ENCODE assay signal across 22 cellular contexts in genomic region chr15:62849316-62850129, GRCh38.
DNase-seq lines count a peak whose midpoint lies in the region; ATAC-seq and TF ChIP-seq lines count a peak whose summit lies in the region.
"Had no signal": no experiment of that assay in that cellular context is flagged by ENCODE, and none has a peak within 500 bp of the region (broad histone marks: within the 10 kb centered on the region; RNA-seq: fewer than 3 reads in every experiment).

No MANE protein-coding gene starts in this region.

- H4K5ac ChIP-seq in H9 (ENCODE audit: insufficient read length, low read depth, low read length), result peak overlapping the region; percentile 39

- H4K20me1 ChIP-seq in H9 (ENCODE audit: control insufficient read depth, insufficient read depth, insufficient read length), result no peaks in the 10 kb centered on the region

- H3K36me3 Mint-ChIP-seq in H9 (ENCODE audit: insufficient read depth in 1 of 3, low read depth in 3 of 3) (0 out of 7 replicates have a peak, but pooled peaks cover 0 to 2% (median 0%) of the 10 kb centered on the region in 3 experiments), osteocyte (ENCODE audit: unreplicated experiment) (no peaks in the 10 kb centered on the region), glutamatergic neuron (ENCODE audit: unreplicated experiment) (peaks cover under 1% of the 10 kb centered on the region)
- H3K36me3 Mint-ChIP-seq: activated naive CD8-positive, alpha-beta T cell treated with anti-CD3 and anti-CD28 coated beads, Interleukin-2, amount 10 ng/mL, durations not matched to agents 7 days and 5 days had no signal

- DNase-seq in H9 (no peak), Panc1 (ENCODE audit: low read depth, low spot score) (no peak), esophagus muscularis mucosa (ENCODE audit: extremely low spot score) (no peak), osteocyte (ENCODE audit: extremely low spot score, unreplicated experiment) (no peak), NCI-H1092 (lab: John Stamatoyannopoulos, UW) (no peak), glutamatergic neuron (no peak)
- DNase-seq: activated CD4-positive, alpha-beta T cell treated with anti-CD3 and anti-CD28 coated beads for 1 hour; activated naive CD8-positive, alpha-beta T cell treated with anti-CD3 and anti-CD28 coated beads, Interleukin-2, amount 10 ng/mL, durations not matched to agents 7 days and 5 days; COR-L47; cortex of kidney; foreskin keratinocyte; mucosa of descending colon; NCI-H1417 treated with DMSO at 0.1 percent for 48 hours; nucleus accumbens; stimulated activated naive CD4-positive, alpha-beta T cell; T1000 had no signal

- H4K91ac ChIP-seq in H9 (ENCODE audit: insufficient read length, low read depth, low read length), result no peak overlapping the region

- POLR2A ChIA-PET in Panc1 (lab: Charles Lee), result no interaction called here

- TF ChIP-seq CTCF in H9 (conservative IDR thresholded peaks at IDR 0.05), result no peak
- TF ChIP-seq CTCF in Panc1 (IDR thresholded peaks at IDR 0.05), result no peak
- no peak for TF ChIP-seq CTCF in esophagus muscularis mucosa (IDR thresholded peaks at IDR 0.05)
- no peak for TF ChIP-seq CTCF in osteocyte (IDR thresholded peaks at IDR 0.05)
- no peak for TF ChIP-seq CTCF in glutamatergic neuron (IDR thresholded peaks at IDR 0.05; ENCODE audit: partially characterized antibody, unreplicated experiment)

- no peak overlapping the region for H3K23ac ChIP-seq in H9 (ENCODE audit: insufficient read length, low read depth, low read length)

- H3K9me3 Mint-ChIP-seq in H9 (no peaks in the 10 kb centered on the region), osteocyte (ENCODE audit: unreplicated experiment) (no peaks in the 10 kb centered on the region), glutamatergic neuron (ENCODE audit: unreplicated experiment) (peaks cover 4% of the 10 kb centered on the region)
- H3K9me3 Mint-ChIP-seq: activated naive CD8-positive, alpha-beta T cell treated with anti-CD3 and anti-CD28 coated beads, Interleukin-2, amount 10 ng/mL, durations not matched to agents 7 days and 5 days; activated T-helper 1 cell treated with anti-CD3 and anti-CD28 coated beads, Interleukin-12 subunit alpha, Interleukin-12 subunit beta, Interleukin-2, Interleukin-4 antibody, amounts not matched to agents 30 ng/mL and 10 ng/mL and 1 ng/mL, durations not matched to agents 14 hours and 24 hours and 36 hours had no signal

- whole genome bisulfite sequencing in H9 (ENCODE audit: extremely low coverage, insufficient read length, low lambda C conversion rate), result no CpG with 5 or more reads among the region's 4 CpGs
- 82% methylated on average over 4 of the region's 4 CpGs for whole genome bisulfite sequencing in esophagus muscularis mucosa

- H3K23me2 ChIP-seq in H9 (ENCODE audit: insufficient read length, low read depth, low read length, poor library complexity, severe bottlenecking), result no peaks in the 10 kb centered on the region

- H2BK20ac ChIP-seq in H9 (ENCODE audit: low read depth, low read length, poor library complexity, severe bottlenecking), result no peak overlapping the region

- H4K8ac ChIP-seq in H9 (replicated peaks; ENCODE audit: insufficient read length, low read depth, low read length), result no peak overlapping the region

- no peak overlapping the region for H2BK120ac ChIP-seq in H9 (ENCODE audit: low read depth, low read length, poor library complexity, severe bottlenecking)

- H3K4me1 Mint-ChIP-seq in H9 (peaks cover 80 to 83% of the 10 kb centered on the region in 2 experiments), osteocyte (ENCODE audit: unreplicated experiment) (peaks cover 80% of the 10 kb centered on the region), glutamatergic neuron (ENCODE audit: low read depth, unreplicated experiment) (peaks cover 5% of the 10 kb centered on the region)
- H3K4me1 Mint-ChIP-seq: activated naive CD8-positive, alpha-beta T cell treated with anti-CD3 and anti-CD28 coated beads, Interleukin-2, amount 10 ng/mL, durations not matched to agents 7 days and 5 days; B cell had no signal

- peak overlapping the region; percentile 5 for H2AK5ac ChIP-seq in H9 (ENCODE audit: insufficient read length, low read length)

- CTCF ChIA-PET in Panc1 (lab: Charles Lee), result no interaction called here

- H3K4me3 ChIP-seq in Panc1 (ENCODE audit: low read depth in 2 of 2, low read length in 2 of 2) (no peak overlapping the region), esophagus muscularis mucosa (no peak overlapping the region)
- H3K4me3 ChIP-seq: breast epithelium, GM23248, mucosa of descending colon, thyroid gland had no signal

- H3K56ac ChIP-seq in H9 (ENCODE audit: insufficient read length, low read depth, low read length), result no peak overlapping the region

- H3K27me3 ChIP-seq in H9 (ENCODE audit: insufficient read depth, low read length) (no peaks in the 10 kb centered on the region), Panc1 (ENCODE audit: control insufficient read depth, insufficient read depth, low read length) (no peaks in the 10 kb centered on the region), esophagus muscularis mucosa (no peaks in the 10 kb centered on the region)
- H3K27me3 ChIP-seq: breast epithelium, foreskin keratinocyte, thyroid gland had no signal

- no peaks in the 10 kb centered on the region for H3K79me1 ChIP-seq in H9 (ENCODE audit: insufficient read depth, low read depth, low read length, poor library complexity, severe bottlenecking)

- H3K79me2 ChIP-seq in H9 (ENCODE audit: insufficient read depth, low read length), result no peaks in the 10 kb centered on the region

- in situ Hi-C loops in Panc1 (cut with HindIII; ENCODE audit: low pct_unique_long_range_greater_than_20kb, low sequenced_read_pairs), result no loop called here

- TF ChIP-seq EP300 in esophagus muscularis mucosa (IDR thresholded peaks at IDR 0.05), result no peak

- H3K4me1 ChIP-seq in H9 (ENCODE audit: insufficient read depth, low read length) (peaks cover 32% of the 10 kb centered on the region), Panc1 (ENCODE audit: control insufficient read depth, insufficient read depth, low read length) (peaks cover 38% of the 10 kb centered on the region), esophagus muscularis mucosa (peaks cover 14 to 80% (median 61%) of the 10 kb centered on the region in 4 donors)
- H3K4me1 ChIP-seq: breast epithelium, thyroid gland had no signal

- no peak overlapping the region for H3K4ac ChIP-seq in H9 (ENCODE audit: low read depth, low read length)

- H3K27ac Mint-ChIP-seq in H9 (peak overlapping the region; percentile 97 to 99 (median 99)), osteocyte (ENCODE audit: unreplicated experiment) (peak overlapping the region; percentile 96), glutamatergic neuron (ENCODE audit: unreplicated experiment) (no peak overlapping the region)
- H3K27ac Mint-ChIP-seq: activated naive CD8-positive, alpha-beta T cell treated with anti-CD3 and anti-CD28 coated beads, Interleukin-2, amount 10 ng/mL, durations not matched to agents 7 days and 5 days; activated T-helper 1 cell treated with anti-CD3 and anti-CD28 coated beads, Interleukin-12 subunit alpha, Interleukin-12 subunit beta, Interleukin-2, Interleukin-4 antibody, amounts not matched to agents 30 ng/mL and 10 ng/mL and 1 ng/mL, durations not matched to agents 14 hours and 24 hours and 36 hours; B cell had no signal

- H3K18ac ChIP-seq in H9 (ENCODE audit: insufficient read length, low read depth, low read length), result peak overlapping the region; percentile 56

- H3K4me3 Mint-ChIP-seq in H9, result peak overlapping the region; percentile 14 to 66; a peak in 4 of 5 replicates
- no peak overlapping the region for H3K4me3 Mint-ChIP-seq in osteocyte (ENCODE audit: unreplicated experiment)
- no peak overlapping the region for H3K4me3 Mint-ChIP-seq in glutamatergic neuron (ENCODE audit: unreplicated experiment)
- H3K4me3 Mint-ChIP-seq: activated naive CD8-positive, alpha-beta T cell treated with anti-CD3 and anti-CD28 coated beads, Interleukin-2, amount 10 ng/mL, durations not matched to agents 7 days and 5 days; activated T-helper 1 cell treated with anti-CD3 and anti-CD28 coated beads, Interleukin-12 subunit alpha, Interleukin-12 subunit beta, Interleukin-2, Interleukin-4 antibody, amounts not matched to agents 30 ng/mL and 10 ng/mL and 1 ng/mL, durations not matched to agents 14 hours and 24 hours and 36 hours; B cell had no signal

- H2AFZ ChIP-seq in H9 (ENCODE audit: low read length), result no peak overlapping the region

- H3K27ac ChIP-seq in H9 (ENCODE audit: insufficient read length, low read depth, low read length) (peak overlapping the region; percentile 95), Panc1 (ENCODE audit: low read length) (peak overlapping the region; percentile 67), esophagus muscularis mucosa (replicated peaks in 1 of 4) (peak overlapping the region; percentile 34 to 66 (median 58))
- H3K27ac ChIP-seq: breast epithelium, foreskin keratinocyte, thyroid gland had no signal

- no peaks in the 10 kb centered on the region for H3K27me3 Mint-ChIP-seq in H9 (ENCODE audit: low read depth)
- no peaks in the 10 kb centered on the region for H3K27me3 Mint-ChIP-seq in osteocyte (ENCODE audit: unreplicated experiment)
- peaks cover 3% of the 10 kb centered on the region for H3K27me3 Mint-ChIP-seq in glutamatergic neuron (ENCODE audit: unreplicated experiment)
- H3K27me3 Mint-ChIP-seq: activated naive CD8-positive, alpha-beta T cell treated with anti-CD3 and anti-CD28 coated beads, Interleukin-2, amount 10 ng/mL, durations not matched to agents 7 days and 5 days had no signal

- peak overlapping the region; percentile 79 for H2BK12ac ChIP-seq in H9 (ENCODE audit: insufficient read length, low read depth, low read length)

- H3K36me3 ChIP-seq in Panc1 (ENCODE audit: control insufficient read depth, insufficient read depth, low read length) (no peaks in the 10 kb centered on the region), esophagus muscularis mucosa (peaks cover 0 to 18% (median 0%) of the 10 kb centered on the region in 4 donors)
- H3K36me3 ChIP-seq: breast epithelium, thyroid gland had no signal

- no TSS peak for BruUV-seq in Panc1 (replicated peaks; lab: Mats Ljungman, UMichigan)

- no peak for ATAC-seq in Panc1
- ATAC-seq in HG03025 (IDR thresholded peaks at IDR 0.05; ENCODE audit: low FRiP score, unreplicated experiment), result no peak
- ATAC-seq: foreskin keratinocyte had no signal

- H3T11ph ChIP-seq in H9 (ENCODE audit: low read length), result no peak overlapping the region

- H3K9ac ChIP-seq in H9 (ENCODE audit: extremely low read depth, insufficient read length, low read length), result peak overlapping the region; percentile 6
- H3K9ac ChIP-seq: GM23248 had no signal

- intact Hi-C loops in Panc1 (cut with micrococcal nuclease; ENCODE audit: unreplicated experiment), result loop anchor here (5.0 kb wide), 1 partner anchor 203 kb away; no protein-coding TSS in a partner anchor
- intact Hi-C loops in esophagus muscularis mucosa (cut with DNase I), result loop anchor here (1.0 to 5.0 kb wide), 3 partner anchors 58 to 244 kb away; partner anchors contain the start of gene TPM1

- TF ChIP-seq POLR2A in esophagus muscularis mucosa (IDR thresholded peaks at IDR 0.05; ENCODE audit: low read depth), result no peak

- no peak overlapping the region for H2BK15ac ChIP-seq in H9 (ENCODE audit: low read depth, low read length)

- H3K9me3 ChIP-seq in H9 (ENCODE audit: control insufficient read depth, low read depth, low read length), result no peaks in the 10 kb centered on the region
- H3K9me3 ChIP-seq in Panc1 (ENCODE audit: control insufficient read depth, insufficient read depth, low read depth, low read length), result no peaks in the 10 kb centered on the region
- H3K9me3 ChIP-seq in esophagus muscularis mucosa, result no peaks in the 10 kb centered on the region
- H3K9me3 ChIP-seq: breast epithelium, mucosa of descending colon, thyroid gland had no signal

- peak overlapping the region; percentile 37 for H3K4me2 ChIP-seq in H9 (ENCODE audit: insufficient read depth, insufficient read length, low read length)

- H3K14ac ChIP-seq in H9 (ENCODE audit: insufficient read depth, low read length), result no peak overlapping the region

- H2BK5ac ChIP-seq in H9 (ENCODE audit: insufficient read length, low read length), result peak overlapping the region; percentile 5

Comparison
In these comparisons a context has a peak if more than half of its experiments do, and no peak if none do; other contexts are left out.
1. H3K4me3 Mint-ChIP-seq: peak in H9 (2 of 2); none in osteocyte (single experiment) and glutamatergic neuron (single experiment).
2. Peak in every context shown above with its lines, with median percentiles within 50 percentile points of each other: H3K27ac ChIP-seq.